In the genomic region with DNA sequence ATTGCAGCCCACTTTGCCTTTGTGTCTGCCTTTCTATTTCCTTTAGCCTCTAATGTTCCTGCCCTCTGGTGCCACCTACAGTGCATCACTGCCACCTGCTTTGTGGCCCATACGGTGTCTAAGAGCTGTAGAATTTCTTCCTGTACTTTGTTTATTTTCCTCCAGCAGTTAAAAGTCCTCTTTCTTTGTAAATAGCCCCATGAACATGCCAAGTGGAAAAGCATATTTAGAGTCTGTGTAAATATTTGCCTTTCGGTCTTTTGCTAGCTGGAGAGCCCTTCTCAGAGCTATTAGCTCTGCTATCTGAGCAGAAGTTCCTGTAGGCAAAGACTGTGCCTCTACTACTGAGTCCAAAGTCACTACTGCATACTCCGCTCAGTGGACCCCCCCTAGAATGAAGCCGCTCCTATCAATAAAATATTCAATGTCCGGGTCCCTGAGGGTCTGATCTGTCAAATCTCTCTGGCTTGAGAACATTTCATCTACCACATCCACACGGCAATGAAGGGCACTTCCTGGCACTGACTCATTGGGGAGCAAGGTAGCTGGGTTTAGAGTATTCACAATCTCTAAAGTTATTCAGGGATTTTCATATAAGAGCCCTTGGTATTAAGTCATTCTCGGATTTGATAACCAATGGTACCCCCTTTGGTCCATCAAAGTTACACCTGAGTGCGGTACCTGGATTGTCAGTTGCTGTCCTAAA, we compare ENCODE assay signal across 1 cellular context.
TF ChIP-seq lines count a peak whose summit lies in the region.

No MANE protein-coding gene starts in this region.

TF ChIP-seq in HepG2, 621 proteins besides CTCF, POLR2A, EP300 and RAD21 (continued from another document and continues in another):
- TF ChIP-seq TBL1XR1 (IDR thresholded peaks at IDR 0.05; ENCODE audit: borderline replicate concordance, low read length, partially characterized antibody) (peak; percentile 90), ZNF235 (CRISPR knock-in tag; IDR thresholded peaks at IDR 0.05; ENCODE audit: borderline replicate concordance) (no peak), HNRNPL (IDR thresholded peaks at IDR 0.05; ENCODE audit: low read depth, low read length) (no peak), CREB1 (IDR thresholded peaks at IDR 0.05) (no peak), CREB1 (CRISPR knock-in tag; IDR thresholded peaks at IDR 0.05) (peak; percentile 83), ZNF280D (CRISPR knock-in tag; IDR thresholded peaks at IDR 0.05) (peak; percentile 89; the same call in 1 of the 2 replicates), ZBTB38 (CRISPR knock-in tag; IDR thresholded peaks at IDR 0.05) (no peak), FOXP4 (CRISPR knock-in tag; IDR thresholded peaks at IDR 0.05) (peak; percentile 96), CERS6 (CRISPR knock-in tag; IDR thresholded peaks at IDR 0.05) (no peak), SUZ12 (IDR thresholded peaks at IDR 0.05; ENCODE audit: low read depth, low read length) (no peak), PAX8 (CRISPR knock-in tag; IDR thresholded peaks at IDR 0.05; ENCODE audit: borderline replicate concordance) (no peak), SIX4 (CRISPR knock-in tag; IDR thresholded peaks at IDR 0.05) (peak; percentile 21; the same call in 1 of the 2 replicates), MIXL1 (CRISPR knock-in tag; IDR thresholded peaks at IDR 0.05) (peak; percentile 92; the same call in 1 of the 2 replicates), CCDC6 (CRISPR knock-in tag; IDR thresholded peaks at IDR 0.05) (peak; percentile 83; the same call in 1 of the 2 replicates), ZNF770 (CRISPR knock-in tag; IDR thresholded peaks at IDR 0.05) (0 out of 2 replicates have a peak, but pooled peaks have one; percentile 25), YEATS4 (CRISPR knock-in tag; IDR thresholded peaks at IDR 0.05; ENCODE audit: borderline replicate concordance) (peak; percentile 18; the same call in 1 of the 2 replicates), ZBTB20 (CRISPR knock-in tag; IDR thresholded peaks at IDR 0.05; ENCODE audit: borderline replicate concordance, low read depth) (peak; percentile 91), U2AF1 (optimal IDR thresholded peaks at IDR 0.05; ENCODE audit: low read depth, low read length) (peak; percentile 39), SMYD3 (CRISPR knock-in tag; IDR thresholded peaks at IDR 0.05) (peak; percentile 88), ZNF180 (CRISPR knock-in tag; IDR thresholded peaks at IDR 0.05; ENCODE audit: borderline replicate concordance, low read depth) (no peak)
- TF ChIP-seq, protein P1, sequence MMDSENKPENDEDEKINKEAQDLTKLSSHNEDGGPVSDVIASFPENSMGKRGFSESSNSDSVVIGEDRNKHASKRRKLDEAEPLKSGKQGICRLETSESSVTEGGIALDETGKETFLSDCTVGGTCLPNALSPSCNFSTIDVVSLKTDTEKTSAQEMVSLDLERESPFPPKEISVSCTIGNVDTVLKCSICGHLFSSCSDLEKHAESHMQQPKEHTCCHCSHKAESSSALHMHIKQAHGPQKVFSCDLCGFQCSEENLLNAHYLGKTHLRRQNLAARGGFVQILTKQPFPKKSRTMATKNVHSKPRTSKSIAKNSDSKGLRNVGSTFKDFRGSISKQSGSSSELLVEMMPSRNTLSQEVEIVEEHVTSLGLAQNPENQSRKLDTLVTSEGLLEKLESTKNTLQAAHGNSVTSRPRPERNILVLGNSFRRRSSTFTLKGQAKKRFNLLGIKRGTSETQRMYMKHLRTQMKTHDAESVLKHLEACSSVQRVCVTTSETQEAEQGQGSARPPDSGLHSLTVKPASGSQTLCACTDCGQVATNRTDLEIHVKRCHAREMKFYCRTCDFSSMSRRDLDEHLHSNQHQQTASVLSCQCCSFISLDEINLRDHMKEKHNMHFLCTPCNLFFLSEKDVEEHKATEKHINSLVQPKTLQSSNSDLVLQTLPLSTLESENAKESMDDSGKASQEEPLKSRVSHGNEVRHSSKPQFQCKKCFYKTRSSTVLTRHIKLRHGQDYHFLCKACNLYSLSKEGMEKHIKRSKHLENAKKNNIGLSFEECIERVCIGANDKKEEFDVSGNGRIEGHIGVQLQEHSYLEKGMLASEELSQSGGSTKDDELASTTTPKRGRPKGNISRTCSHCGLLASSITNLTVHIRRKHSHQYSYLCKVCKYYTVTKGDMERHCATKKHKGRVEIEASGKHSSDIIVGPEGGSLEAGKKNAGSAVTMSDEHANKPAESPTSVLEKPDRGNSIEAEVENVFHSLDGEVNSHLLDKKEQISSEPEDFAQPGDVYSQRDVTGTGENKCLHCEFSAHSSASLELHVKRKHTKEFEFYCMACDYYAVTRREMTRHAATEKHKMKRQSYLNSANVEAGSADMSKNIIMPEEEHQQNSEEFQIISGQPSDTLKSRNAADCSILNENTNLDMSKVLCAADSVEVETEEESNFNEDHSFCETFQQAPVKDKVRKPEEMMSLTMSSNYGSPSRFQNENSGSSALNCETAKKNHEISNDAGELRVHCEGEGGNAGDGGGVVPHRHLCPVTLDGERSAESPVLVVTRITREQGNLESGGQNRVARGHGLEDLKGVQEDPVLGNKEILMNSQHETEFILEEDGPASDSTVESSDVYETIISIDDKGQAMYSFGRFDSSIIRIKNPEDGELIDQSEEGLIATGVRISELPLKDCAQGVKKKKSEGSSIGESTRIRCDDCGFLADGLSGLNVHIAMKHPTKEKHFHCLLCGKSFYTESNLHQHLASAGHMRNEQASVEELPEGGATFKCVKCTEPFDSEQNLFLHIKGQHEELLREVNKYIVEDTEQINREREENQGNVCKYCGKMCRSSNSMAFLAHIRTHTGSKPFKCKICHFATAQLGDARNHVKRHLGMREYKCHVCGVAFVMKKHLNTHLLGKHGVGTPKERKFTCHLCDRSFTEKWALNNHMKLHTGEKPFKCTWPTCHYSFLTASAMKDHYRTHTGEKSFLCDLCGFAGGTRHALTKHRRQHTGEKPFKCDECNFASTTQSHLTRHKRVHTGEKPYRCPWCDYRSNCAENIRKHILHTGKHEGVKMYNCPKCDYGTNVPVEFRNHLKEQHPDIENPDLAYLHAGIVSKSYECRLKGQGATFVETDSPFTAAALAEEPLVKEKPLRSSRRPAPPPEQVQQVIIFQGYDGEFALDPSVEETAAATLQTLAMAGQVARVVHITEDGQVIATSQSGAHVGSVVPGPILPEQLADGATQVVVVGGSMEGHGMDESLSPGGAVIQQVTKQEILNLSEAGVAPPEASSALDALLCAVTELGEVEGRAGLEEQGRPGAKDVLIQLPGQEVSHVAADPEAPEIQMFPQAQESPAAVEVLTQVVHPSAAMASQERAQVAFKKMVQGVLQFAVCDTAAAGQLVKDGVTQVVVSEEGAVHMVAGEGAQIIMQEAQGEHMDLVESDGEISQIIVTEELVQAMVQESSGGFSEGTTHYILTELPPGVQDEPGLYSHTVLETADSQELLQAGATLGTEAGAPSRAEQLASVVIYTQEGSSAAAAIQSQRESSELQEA (CRISPR knock-in tag; IDR thresholded peaks at IDR 0.05; ENCODE audit: not compliant biosample characterization), result no peak
- TF ChIP-seq, protein P2, sequence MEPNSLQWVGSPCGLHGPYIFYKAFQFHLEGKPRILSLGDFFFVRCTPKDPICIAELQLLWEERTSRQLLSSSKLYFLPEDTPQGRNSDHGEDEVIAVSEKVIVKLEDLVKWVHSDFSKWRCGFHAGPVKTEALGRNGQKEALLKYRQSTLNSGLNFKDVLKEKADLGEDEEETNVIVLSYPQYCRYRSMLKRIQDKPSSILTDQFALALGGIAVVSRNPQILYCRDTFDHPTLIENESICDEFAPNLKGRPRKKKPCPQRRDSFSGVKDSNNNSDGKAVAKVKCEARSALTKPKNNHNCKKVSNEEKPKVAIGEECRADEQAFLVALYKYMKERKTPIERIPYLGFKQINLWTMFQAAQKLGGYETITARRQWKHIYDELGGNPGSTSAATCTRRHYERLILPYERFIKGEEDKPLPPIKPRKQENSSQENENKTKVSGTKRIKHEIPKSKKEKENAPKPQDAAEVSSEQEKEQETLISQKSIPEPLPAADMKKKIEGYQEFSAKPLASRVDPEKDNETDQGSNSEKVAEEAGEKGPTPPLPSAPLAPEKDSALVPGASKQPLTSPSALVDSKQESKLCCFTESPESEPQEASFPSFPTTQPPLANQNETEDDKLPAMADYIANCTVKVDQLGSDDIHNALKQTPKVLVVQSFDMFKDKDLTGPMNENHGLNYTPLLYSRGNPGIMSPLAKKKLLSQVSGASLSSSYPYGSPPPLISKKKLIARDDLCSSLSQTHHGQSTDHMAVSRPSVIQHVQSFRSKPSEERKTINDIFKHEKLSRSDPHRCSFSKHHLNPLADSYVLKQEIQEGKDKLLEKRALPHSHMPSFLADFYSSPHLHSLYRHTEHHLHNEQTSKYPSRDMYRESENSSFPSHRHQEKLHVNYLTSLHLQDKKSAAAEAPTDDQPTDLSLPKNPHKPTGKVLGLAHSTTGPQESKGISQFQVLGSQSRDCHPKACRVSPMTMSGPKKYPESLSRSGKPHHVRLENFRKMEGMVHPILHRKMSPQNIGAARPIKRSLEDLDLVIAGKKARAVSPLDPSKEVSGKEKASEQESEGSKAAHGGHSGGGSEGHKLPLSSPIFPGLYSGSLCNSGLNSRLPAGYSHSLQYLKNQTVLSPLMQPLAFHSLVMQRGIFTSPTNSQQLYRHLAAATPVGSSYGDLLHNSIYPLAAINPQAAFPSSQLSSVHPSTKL (CRISPR knock-in tag; IDR thresholded peaks at IDR 0.05), result peak; percentile 97
- TF ChIP-seq, protein P3, sequence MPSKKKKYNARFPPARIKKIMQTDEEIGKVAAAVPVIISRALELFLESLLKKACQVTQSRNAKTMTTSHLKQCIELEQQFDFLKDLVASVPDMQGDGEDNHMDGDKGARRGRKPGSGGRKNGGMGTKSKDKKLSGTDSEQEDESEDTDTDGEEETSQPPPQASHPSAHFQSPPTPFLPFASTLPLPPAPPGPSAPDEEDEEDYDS (CRISPR knock-in tag; IDR thresholded peaks at IDR 0.05), result 0 out of 2 replicates have a peak, but pooled peaks have one; percentile 52
- TF ChIP-seq, protein P4, sequence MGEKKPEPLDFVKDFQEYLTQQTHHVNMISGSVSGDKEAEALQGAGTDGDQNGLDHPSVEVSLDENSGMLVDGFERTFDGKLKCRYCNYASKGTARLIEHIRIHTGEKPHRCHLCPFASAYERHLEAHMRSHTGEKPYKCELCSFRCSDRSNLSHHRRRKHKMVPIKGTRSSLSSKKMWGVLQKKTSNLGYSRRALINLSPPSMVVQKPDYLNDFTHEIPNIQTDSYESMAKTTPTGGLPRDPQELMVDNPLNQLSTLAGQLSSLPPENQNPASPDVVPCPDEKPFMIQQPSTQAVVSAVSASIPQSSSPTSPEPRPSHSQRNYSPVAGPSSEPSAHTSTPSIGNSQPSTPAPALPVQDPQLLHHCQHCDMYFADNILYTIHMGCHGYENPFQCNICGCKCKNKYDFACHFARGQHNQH (CRISPR knock-in tag; IDR thresholded peaks at IDR 0.05), result peak; percentile 88
- TF ChIP-seq, protein P5, sequence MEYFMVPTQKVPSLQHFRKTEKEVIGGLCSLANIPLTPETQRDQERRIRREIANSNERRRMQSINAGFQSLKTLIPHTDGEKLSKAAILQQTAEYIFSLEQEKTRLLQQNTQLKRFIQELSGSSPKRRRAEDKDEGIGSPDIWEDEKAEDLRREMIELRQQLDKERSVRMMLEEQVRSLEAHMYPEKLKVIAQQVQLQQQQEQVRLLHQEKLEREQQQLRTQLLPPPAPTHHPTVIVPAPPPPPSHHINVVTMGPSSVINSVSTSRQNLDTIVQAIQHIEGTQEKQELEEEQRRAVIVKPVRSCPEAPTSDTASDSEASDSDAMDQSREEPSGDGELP (IDR thresholded peaks at IDR 0.05; ENCODE audit: borderline replicate concordance, low read depth), result peak; percentile 61; the same call in 1 of the 2 replicates
